ENCODE assay signal across 1 cellular context in genomic region chr9:71742703-71743102, GRCh38.
TF ChIP-seq lines count a peak whose summit lies in the region.

No MANE protein-coding gene starts in this region.

TF ChIP-seq in IMR-90, 13 proteins besides CTCF, POLR2A, EP300 and RAD21:
- TF ChIP-seq MAZ (IDR thresholded peaks at IDR 0.05; ENCODE audit: borderline replicate concordance, low read depth, low read length), result no peak
- no peak for TF ChIP-seq NFE2L2 (IDR thresholded peaks at IDR 0.05; ENCODE audit: low read depth, low read length)
- no peak for TF ChIP-seq MXI1 (IDR thresholded peaks at IDR 0.05; ENCODE audit: borderline replicate concordance, low read depth, low read length)
- TF ChIP-seq ELK1 (IDR thresholded peaks at IDR 0.05; ENCODE audit: borderline replicate concordance, low read depth, low read length), result no peak
- no peak for TF ChIP-seq USF2 (IDR thresholded peaks at IDR 0.05; ENCODE audit: low read depth, low read length)
- TF ChIP-seq RFX5 (IDR thresholded peaks at IDR 0.05; ENCODE audit: low read depth, low read length), result no peak
- no peak for TF ChIP-seq MAFK (IDR thresholded peaks at IDR 0.05; ENCODE audit: low read depth, low read length)
- no peak for TF ChIP-seq FOS (IDR thresholded peaks at IDR 0.05; ENCODE audit: low read depth, low read length)
- no peak for TF ChIP-seq BHLHE40 (IDR thresholded peaks at IDR 0.05; ENCODE audit: low read depth, low read length)
- no peak for TF ChIP-seq SMC3 (IDR thresholded peaks at IDR 0.05; ENCODE audit: low read depth, low read length)
- TF ChIP-seq CHD1 (IDR thresholded peaks at IDR 0.05; ENCODE audit: low read depth, low read length), result no peak
